8 cellular contexts compared by ENCODE assay signal in the genomic region with DNA sequence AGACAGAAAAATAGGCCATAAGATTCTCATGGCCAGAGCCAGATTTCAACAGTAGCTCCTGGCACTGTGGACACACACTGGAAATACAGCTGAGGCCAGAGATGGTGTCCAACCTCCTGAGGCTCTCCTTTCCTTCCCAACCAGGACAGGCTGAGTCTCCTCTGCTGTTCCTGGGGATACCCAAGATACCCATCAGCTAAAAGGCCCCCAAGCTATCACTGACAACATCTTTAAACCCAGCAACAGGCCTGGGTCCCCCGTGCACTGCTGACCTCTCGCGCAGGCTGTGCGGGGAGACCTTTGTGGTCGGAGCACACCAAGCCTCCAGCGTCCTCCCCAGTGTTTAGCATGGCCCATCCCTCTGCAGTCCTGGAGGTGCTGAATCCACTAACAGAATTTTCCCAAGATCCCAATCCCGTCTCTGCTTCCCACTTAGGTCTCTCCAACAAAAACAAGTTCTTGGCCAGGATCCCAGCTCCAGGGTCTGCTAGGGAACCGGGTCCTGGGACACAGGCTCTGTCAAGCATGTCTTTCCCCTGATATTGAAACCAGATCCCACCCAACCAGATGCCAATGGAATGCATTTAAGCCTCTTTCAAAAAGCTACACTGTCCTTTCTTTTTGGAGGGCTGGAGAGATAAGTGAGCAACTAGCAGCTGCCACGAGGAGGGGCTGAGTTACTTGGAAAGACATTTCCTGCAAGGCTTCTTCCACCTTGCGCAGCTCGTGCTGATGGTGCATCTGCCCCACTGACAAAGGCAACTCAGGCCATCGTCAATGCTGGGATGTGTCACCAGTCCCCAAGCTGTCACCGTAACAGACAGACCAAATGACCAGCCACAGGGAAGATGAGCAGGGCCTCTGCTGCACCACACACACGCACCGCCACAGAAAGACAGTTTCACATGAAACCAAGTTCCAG.
A peak's percentile ranks its signal among the peaks of the same experiment; 100 is the strongest.
DNase-seq lines count a peak whose midpoint lies in the region; ATAC-seq and TF ChIP-seq lines count a peak whose summit lies in the region.

No MANE protein-coding gene starts in this region.

- POLR2A ChIA-PET in MCF 10A (lab: Yijun Ruan, JAX) = interaction anchor here (0.6 to 5.3 kb wide), 7 partner anchors 9 to 41 kb away, joined by 3 to 72 read pairs (median 5); no protein-coding TSS in a partner anchor

- H3K36me3 ChIP-seq in skeletal muscle satellite cell (ENCODE audit: insufficient read depth, low read length) (peaks cover 18% of the 10 kb centered on the region), body of pancreas (replicated peaks in 1 of 2; ENCODE audit: insufficient read depth in 1 of 2, low read depth in 2 of 2) (no peaks in the 10 kb centered on the region)

- H3K9me3 ChIP-seq in skeletal muscle satellite cell (replicated peaks; ENCODE audit: low read length) (no peaks in the 10 kb centered on the region), body of pancreas (no peaks in the 10 kb centered on the region)

- CTCF ChIA-PET in MCF 10A (lab: Yijun Ruan, JAX) = interaction anchor here (0.6 to 1.9 kb wide), 7 partner anchors 10 to 235 kb away, joined by 3 to 7 read pairs (median 4); no protein-coding TSS in a partner anchor

- peaks cover 45% of the 10 kb centered on the region for H3K36me3 Mint-ChIP-seq in MCF 10A (ENCODE audit: insufficient read depth, unreplicated experiment)

- H3K4me1 Mint-ChIP-seq in MCF 10A (ENCODE audit: insufficient read depth, unreplicated experiment) = peaks cover 62% of the 10 kb centered on the region

- no peaks in the 10 kb centered on the region for H3K27me3 Mint-ChIP-seq in MCF 10A (ENCODE audit: insufficient read depth, unreplicated experiment)

- no peak for TF ChIP-seq POLR2A in body of pancreas (IDR thresholded peaks at IDR 0.05)

- H3K4me1 ChIP-seq in skeletal muscle satellite cell (ENCODE audit: control insufficient read depth, insufficient read depth, low read length) (peaks cover 68% of the 10 kb centered on the region), body of pancreas (peaks cover 9% of the 10 kb centered on the region)

- H3K9ac ChIP-seq in skeletal muscle satellite cell (ENCODE audit: low read depth, low read length) = peak overlapping the region; percentile 32

- H3K27ac Mint-ChIP-seq in MCF 10A (ENCODE audit: low read depth, unreplicated experiment) = peak overlapping the region; percentile 85

- intact Hi-C loops in MCF 10A (cut with micrococcal nuclease) = no loop called here
- intact Hi-C loops in body of pancreas (cut with DNase I) = no loop called here

- ATAC-seq in GM19351 (IDR thresholded peaks at IDR 0.05; ENCODE audit: unreplicated experiment) (peak; percentile 25), HG02938 (IDR thresholded peaks at IDR 0.05; ENCODE audit: unreplicated experiment) (peak; percentile 21), body of pancreas (no peak)

- DNase-seq in MCF 10A (ENCODE audit: unreplicated experiment) (no peak), cerebellum (ENCODE audit: low spot score) (no peak), NCI-H82 (lab: John Stamatoyannopoulos, UW) (no peak), NCI-H82 treated with DMSO at 0.1 percent for 48 hours (lab: John Stamatoyannopoulos, UW; ENCODE audit: unreplicated experiment) (no peak), body of pancreas (no peak)

- H3K27me3 ChIP-seq in skeletal muscle satellite cell (ENCODE audit: control insufficient read depth, insufficient read depth, low read length) (no peaks in the 10 kb centered on the region), body of pancreas (no peaks in the 10 kb centered on the region)

- H3K4me3 Mint-ChIP-seq in MCF 10A (ENCODE audit: unreplicated experiment) = no peak overlapping the region

- no TSS peak for BruUV-seq in MCF 10A (replicated peaks; lab: Mats Ljungman, UMichigan)

- 80 to 82% methylated on average over 14 to 15 of the region's 15 CpGs for WGBS in body of pancreas, 2 donors

- H3K4me2 ChIP-seq in skeletal muscle satellite cell (ENCODE audit: low read length) = peak overlapping the region; percentile 30

- H3K9me3 Mint-ChIP-seq in MCF 10A (ENCODE audit: unreplicated experiment) = no peaks in the 10 kb centered on the region

- H3K4me3 ChIP-seq in skeletal muscle satellite cell (ENCODE audit: low read length) (no peak overlapping the region), body of pancreas (no peak overlapping the region)

- no peak overlapping the region for H3K27ac ChIP-seq in body of pancreas

- TF ChIP-seq CTCF in MCF 10A (IDR thresholded peaks at IDR 0.05; ENCODE audit: unreplicated experiment) = no peak
- TF ChIP-seq CTCF in body of pancreas (IDR thresholded peaks at IDR 0.05) = no peak
